29 cellular contexts compared by ENCODE assay signal in genomic region chr1:70153739-70154138, GRCh38.
"Had no signal": no experiment of that assay in that cellular context is flagged by ENCODE, and none has a peak within 500 bp of the region (broad histone marks: within the 10 kb centered on the region; RNA-seq: fewer than 3 reads in every experiment).

No MANE protein-coding gene starts in this region.

- ATAC-seq: activated CD8-positive, alpha-beta T cell treated with anti-CD3 and anti-CD28 coated beads for 36 hours; activated T-cell treated with anti-CD3 and anti-CD28 coated beads, Interleukin-2, amount 50 U/mL, for 4 hours; activated T-helper 17 cell treated with anti-CD3 and anti-CD28 coated beads, Interleukin-2, amount 50 U/mL, for 72 hours; foreskin keratinocyte; gastrocnemius medialis; heart left ventricle had no signal

- H3K4me3 ChIP-seq: coronary artery, dorsolateral prefrontal cortex, esophagus muscularis mucosa, gastrocnemius medialis, heart left ventricle had no signal

- H3K27ac Mint-ChIP-seq: activated CD8-positive, alpha-beta T cell treated with anti-CD3 and anti-CD28 coated beads for 36 hours; activated naive CD8-positive, alpha-beta T cell; activated T-helper 17 cell treated with anti-CD3 and anti-CD28 coated beads, Interleukin-2, amount 50 U/mL, for 72 hours; dendritic cell treated with granulocyte-macrophage colony-stimulating factor and Interleukin-4, amounts not matched to agents 40 ng/mL and 50 ng/mL, for 4 days had no signal

- H3K9me3 ChIP-seq: esophagus muscularis mucosa, gastrocnemius medialis, heart left ventricle had no signal

- H3K27me3 Mint-ChIP-seq: activated CD8-positive, alpha-beta T cell treated with anti-CD3 and anti-CD28 coated beads for 36 hours; activated naive CD8-positive, alpha-beta T cell; activated T-helper 17 cell treated with anti-CD3 and anti-CD28 coated beads, Interleukin-2, amount 50 U/mL, for 72 hours; central memory CD8-positive, alpha-beta T cell; dendritic cell treated with granulocyte-macrophage colony-stimulating factor and Interleukin-4, amounts not matched to agents 40 ng/mL and 50 ng/mL, for 4 days had no signal

- FAIRE-seq: astrocyte, bronchial epithelial cell had no signal

- H3K4me3 Mint-ChIP-seq: activated CD8-positive, alpha-beta T cell treated with anti-CD3 and anti-CD28 coated beads for 36 hours; activated naive CD8-positive, alpha-beta T cell; activated T-cell treated with anti-CD3 and anti-CD28 coated beads, Interleukin-2, amount 50 U/mL, for 4 hours; activated T-helper 17 cell treated with anti-CD3 and anti-CD28 coated beads, Interleukin-2, amount 50 U/mL, for 72 hours; central memory CD8-positive, alpha-beta T cell; dendritic cell treated with granulocyte-macrophage colony-stimulating factor and Interleukin-4, amounts not matched to agents 40 ng/mL and 50 ng/mL, for 4 days had no signal

- H3K4me1 ChIP-seq: esophagus muscularis mucosa, gastrocnemius medialis, heart left ventricle had no signal

- H3K36me3 ChIP-seq: brain microvascular endothelial cell had no signal

- H3K27me3 ChIP-seq: brain microvascular endothelial cell, dorsolateral prefrontal cortex, esophagus muscularis mucosa, foreskin keratinocyte, gastrocnemius medialis, heart left ventricle had no signal

- H3K4me1 Mint-ChIP-seq: activated T-helper 17 cell treated with anti-CD3 and anti-CD28 coated beads, Interleukin-2, amount 50 U/mL, for 72 hours; central memory CD8-positive, alpha-beta T cell had no signal

- DNase-seq: activated CD4-positive, alpha-beta T cell treated with anti-CD3 and anti-CD28 coated beads for 4 hours; activated CD4-positive, alpha-beta T cell treated with anti-CD3 and anti-CD28 coated beads, Interleukin-2, amount 50 U/mL, for 1 hour; activated CD4-positive, alpha-beta T cell treated with anti-CD3 and anti-CD28 coated beads, Interleukin-2, amount 50 U/mL, for 48 hours; activated CD4-positive, CD25-positive, alpha-beta regulatory T cell; activated CD4-positive, CD25-positive, alpha-beta regulatory T cell treated with anti-CD3 and anti-CD28 coated beads, Interleukin-2, amount 50 U/mL, for 72 hours; activated CD8-positive, alpha-beta memory T cell treated with anti-CD3 and anti-CD28 coated beads for 24 hours; activated CD8-positive, alpha-beta T cell treated with anti-CD3 and anti-CD28 coated beads for 36 hours; activated effector memory CD4-positive, alpha-beta T cell treated with Interleukin-2 at 50 U/mL for 16 hours; activated gamma-delta T cell treated with Interleukin-2 at 50 U/mL for 16 hours; activated naive CD4-positive, alpha-beta T cell treated with anti-CD3 and anti-CD28 coated beads, Interleukin-2, amount 50 U/mL, for 16 hours; activated naive CD4-positive, alpha-beta T cell treated with Interleukin-2 at 50 U/mL for 16 hours; activated T-cell treated with anti-CD3 and anti-CD28 coated beads, Interleukin-2, amount 50 U/mL, for 4 hours; amniotic stem cell; anterior cingulate cortex; brain microvascular endothelial cell; dorsolateral prefrontal cortex; effector memory CD4-positive, alpha-beta T cell; foreskin keratinocyte; gastrocnemius medialis; glutamatergic neuron; heart left ventricle had no signal

- H3K9me3 Mint-ChIP-seq: activated CD8-positive, alpha-beta T cell treated with anti-CD3 and anti-CD28 coated beads for 36 hours; activated T-cell treated with anti-CD3 and anti-CD28 coated beads, Interleukin-2, amount 50 U/mL, for 4 hours; activated T-helper 17 cell treated with anti-CD3 and anti-CD28 coated beads, Interleukin-2, amount 50 U/mL, for 72 hours; central memory CD8-positive, alpha-beta T cell; dendritic cell treated with granulocyte-macrophage colony-stimulating factor and Interleukin-4, amounts not matched to agents 40 ng/mL and 50 ng/mL, for 4 days had no signal

- H3K27ac ChIP-seq: brain microvascular endothelial cell, coronary artery, dorsolateral prefrontal cortex, esophagus muscularis mucosa, foreskin keratinocyte, gastrocnemius medialis, heart left ventricle had no signal
